In the genomic region with DNA sequence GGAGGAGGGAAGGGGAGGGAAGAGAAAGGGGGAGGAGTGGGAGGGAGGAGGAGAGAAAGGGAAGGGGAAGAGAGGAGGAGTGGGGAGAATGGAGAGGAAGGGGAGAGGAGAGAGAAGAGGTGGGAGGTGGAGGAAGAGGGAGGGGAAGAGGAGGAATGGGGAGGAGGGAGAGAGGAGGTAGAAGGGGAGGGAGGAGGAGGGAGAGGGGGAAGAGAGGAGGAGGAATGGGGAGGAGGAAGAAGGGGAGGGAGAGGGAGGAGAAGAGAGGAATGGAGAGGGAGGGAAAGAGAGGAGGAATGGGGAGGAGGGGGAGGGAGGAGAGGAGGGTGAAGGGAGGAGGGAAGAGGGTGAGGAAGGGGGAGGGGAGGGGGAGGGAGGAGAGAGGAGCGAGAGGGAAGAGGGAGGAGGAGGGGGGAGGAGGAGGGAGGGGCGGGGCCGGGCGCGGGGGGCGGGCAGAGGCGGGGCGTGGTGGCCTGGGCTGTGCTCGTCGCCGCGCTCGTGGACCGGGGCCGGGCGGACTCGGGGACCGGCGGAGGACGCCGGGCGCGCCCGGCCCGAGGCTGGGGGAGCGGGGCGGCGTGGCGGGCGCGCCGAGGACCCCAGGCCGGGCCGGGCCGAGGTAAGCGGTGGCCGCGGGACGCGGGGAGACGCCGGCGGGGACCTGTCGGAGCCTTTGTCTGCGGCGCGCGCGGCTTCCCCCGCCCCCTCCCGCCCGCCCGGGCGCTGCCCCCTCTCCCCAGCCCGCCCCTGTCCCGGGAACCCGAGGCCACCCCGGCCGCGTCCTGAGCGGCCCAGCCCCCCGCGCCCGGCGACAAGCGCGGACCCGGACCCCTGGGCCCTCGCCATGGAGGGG, we compare ENCODE assay signal across 8 cellular contexts. TPM values are rescaled to one million over a fixed set of nuclear protein-coding genes. Genes with fewer than 3 reads are reported as not detected.
A peak's percentile ranks its signal among the peaks of the same experiment; 100 is the strongest.
DNase-seq lines count a peak whose midpoint lies in the region; ATAC-seq and TF ChIP-seq lines count a peak whose summit lies in the region.

A gene with protein sequence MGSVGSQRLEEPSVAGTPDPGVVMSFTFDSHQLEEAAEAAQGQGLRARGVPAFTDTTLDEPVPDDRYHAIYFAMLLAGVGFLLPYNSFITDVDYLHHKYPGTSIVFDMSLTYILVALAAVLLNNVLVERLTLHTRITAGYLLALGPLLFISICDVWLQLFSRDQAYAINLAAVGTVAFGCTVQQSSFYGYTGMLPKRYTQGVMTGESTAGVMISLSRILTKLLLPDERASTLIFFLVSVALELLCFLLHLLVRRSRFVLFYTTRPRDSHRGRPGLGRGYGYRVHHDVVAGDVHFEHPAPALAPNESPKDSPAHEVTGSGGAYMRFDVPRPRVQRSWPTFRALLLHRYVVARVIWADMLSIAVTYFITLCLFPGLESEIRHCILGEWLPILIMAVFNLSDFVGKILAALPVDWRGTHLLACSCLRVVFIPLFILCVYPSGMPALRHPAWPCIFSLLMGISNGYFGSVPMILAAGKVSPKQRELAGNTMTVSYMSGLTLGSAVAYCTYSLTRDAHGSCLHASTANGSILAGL (plus strand): TSS at position 480 of the 853 bp plus-strand sequence. CDS start 4,874 bp downstream, outside the sequence.

- no peak within 1 kb of the TSS for H2AK9ac ChIP-seq in IMR-90 (replicated peaks; ENCODE audit: low read depth, low read length, poor library complexity)

- peak; percentile 90 for ATAC-seq in IMR-90 (ENCODE audit: low read depth)
- peak; percentile 66 to 72 for ATAC-seq in stimulated activated naive B cell treated with anti-CD40 and anti-IgM and Interleukin-4, amounts not matched to agents 10 μg/mL and 1 μg/mL and 100 μg/mL, for 72 hours (replicated peaks)
- no peak for ATAC-seq in HG03432 (IDR thresholded peaks at IDR 0.05; ENCODE audit: unreplicated experiment)

- no peak within 1 kb of the TSS for H2BK20ac ChIP-seq in IMR-90 (ENCODE audit: low read depth, low read length)

- H3K36me3 ChIP-seq in IMR-90 (ENCODE audit: control insufficient read depth, insufficient read depth, low read length) (no peaks in the 10 kb centered on the region), kidney epithelial cell (ENCODE audit: control insufficient read depth, insufficient read depth, low read length) (no peaks in the 10 kb centered on the region)

- DNase-seq in EH (ENCODE audit: low read depth) (peak; percentile 50), IMR-90 (no peak), astrocyte of the spinal cord (ENCODE audit: low read depth, low spot score) (no peak), kidney epithelial cell (ENCODE audit: low read depth) (no peak), CD14-positive monocyte (ENCODE audit: low spot score) (no peak)
- DNase-seq in stimulated activated naive B cell treated with anti-CD40 and anti-IgM and Interleukin-4, amounts not matched to agents 10 μg/mL and 1 μg/mL and 100 μg/mL, for 72 hours = no peak
- no peak for DNase-seq in activated effector memory CD4-positive, alpha-beta T cell treated with Interleukin-2 at 50 U/mL for 16 hours

- dilution Hi-C loops in IMR-90 (cut with HindIII; ENCODE audit: low sequenced_read_pairs, unreplicated experiment) = no loop called here

- peak within 1 kb of the TSS in 1 of 2 donors; percentile 19 for H3K4me3 Mint-ChIP-seq in stimulated activated naive B cell treated with anti-CD40 and anti-IgM and Interleukin-4, amounts not matched to agents 10 μg/mL and 1 μg/mL and 100 μg/mL, for 72 hours
- H3K4me3 Mint-ChIP-seq in CD14-positive monocyte = peak within 1 kb of the TSS in 1 of 2 donors; percentile 35

- H3K27ac Mint-ChIP-seq in stimulated activated naive B cell treated with anti-CD40 and anti-IgM and Interleukin-4, amounts not matched to agents 10 μg/mL and 1 μg/mL and 100 μg/mL, for 72 hours = no peak within 1 kb of the TSS
- no peak within 1 kb of the TSS for H3K27ac Mint-ChIP-seq in CD14-positive monocyte

- no peak for TF ChIP-seq RAD21 in IMR-90 (IDR thresholded peaks at IDR 0.05; ENCODE audit: low read length)

- H3K56ac ChIP-seq in IMR-90 (ENCODE audit: extremely low read depth, insufficient read depth, low read length) = no peak within 1 kb of the TSS

- no peak within 1 kb of the TSS for H2BK5ac ChIP-seq in IMR-90 (ENCODE audit: low read depth, low read length, poor library complexity, severe bottlenecking)

- H3K4me1 ChIP-seq in IMR-90 (ENCODE audit: control insufficient read depth, insufficient read depth, low read length) = no peaks in the 10 kb centered on the region

- 0% methylated on average over 23 of the region's 69 CpGs; no CpG with 5 or more reads in 1 of the 2 experiments for WGBS in IMR-90 (ENCODE audit: extremely low coverage in 2 of 2, insufficient read length in 1 of 2), 2 experiments

- H4K5ac ChIP-seq in IMR-90 (ENCODE audit: low read depth, low read length) = no peak within 1 kb of the TSS

- no peaks in the 10 kb centered on the region for H3K9me3 ChIP-seq in IMR-90 (ENCODE audit: control insufficient read depth, insufficient read depth, low read length)

- TF ChIP-seq CTCF in IMR-90 (conservative IDR thresholded peaks at IDR 0.05; ENCODE audit: low read depth, low read length) (no peak), astrocyte of the spinal cord (IDR thresholded peaks at IDR 0.05; ENCODE audit: low read depth, low read length) (no peak), kidney epithelial cell (IDR thresholded peaks at IDR 0.05; ENCODE audit: insufficient read depth, low read length, poor library complexity, severe bottlenecking) (no peak), CD14-positive monocyte (IDR thresholded peaks at IDR 0.05) (no peak)

- H3K4me3 ChIP-seq in IMR-90 (ENCODE audit: insufficient read depth, low read depth, low read length) (peak within 1 kb of the TSS; percentile 40), astrocyte of the spinal cord (ENCODE audit: low read depth, low read length) (peak within 1 kb of the TSS; percentile 27), kidney epithelial cell (ENCODE audit: low read depth, low read length) (peak within 1 kb of the TSS; percentile 37)

- H4K20me1 ChIP-seq in IMR-90 (ENCODE audit: insufficient read depth, low read length) = 0 out of 2 replicates have a peak, but pooled peaks cover 5% of the 10 kb centered on the region

- no peaks in the 10 kb centered on the region for H3K9me3 Mint-ChIP-seq in stimulated activated naive B cell treated with anti-CD40 and anti-IgM and Interleukin-4, amounts not matched to agents 10 μg/mL and 1 μg/mL and 100 μg/mL, for 72 hours
- H3K9me3 Mint-ChIP-seq in CD14-positive monocyte = peaks cover 0 to 3% (median 0%) of the 10 kb centered on the region in 7 donors

- no peaks in the 10 kb centered on the region for H3K9me1 ChIP-seq in IMR-90 (ENCODE audit: insufficient read depth, low read length)

- no peaks in the 10 kb centered on the region for H3K79me1 ChIP-seq in IMR-90 (ENCODE audit: low read depth in 1 of 2, low read length in 2 of 2)

- H3K27me3 Mint-ChIP-seq in stimulated activated naive B cell treated with anti-CD40 and anti-IgM and Interleukin-4, amounts not matched to agents 10 μg/mL and 1 μg/mL and 100 μg/mL, for 72 hours = peaks cover 23 to 41% of the 10 kb centered on the region in 2 donors
- H3K27me3 Mint-ChIP-seq in CD14-positive monocyte (ENCODE audit: low read depth in 3 of 3) = peaks cover 11 to 55% (median 30%) of the 10 kb centered on the region in 3 donors

- peak within 1 kb of the TSS; percentile 36; the same call in 1 of the 2 replicates for H3K4me2 ChIP-seq in IMR-90 (ENCODE audit: low read depth, low read length)

- in situ Hi-C loops in IMR-90 (cut with MboI; ENCODE audit: low sequenced_read_pairs) (no loop called here), astrocyte of the spinal cord (cut with HindIII; ENCODE audit: low sequenced_read_pairs) (no loop called here)

- intact Hi-C loops in IMR-90 (cut with micrococcal nuclease) (no loop called here), CD14-positive monocyte (cut with micrococcal nuclease) (no loop called here)

- no peak within 1 kb of the TSS for H3K4ac ChIP-seq in IMR-90 (ENCODE audit: low read depth, low read length)

- H3K4me1 Mint-ChIP-seq in stimulated activated naive B cell treated with anti-CD40 and anti-IgM and Interleukin-4, amounts not matched to agents 10 μg/mL and 1 μg/mL and 100 μg/mL, for 72 hours = peaks cover 0 to 2% of the 10 kb centered on the region in 2 donors
- H3K4me1 Mint-ChIP-seq in CD14-positive monocyte = no peaks in the 10 kb centered on the region

- peak within 1 kb of the TSS; percentile 67 for H2AFZ ChIP-seq in IMR-90 (replicated peaks; ENCODE audit: low read length, poor library complexity)

- CTCF ChIA-PET in IMR-90 (lab: Yijun Ruan, JAX) = no interaction called here

- no TSS peak for BruUV-seq in IMR-90 (replicated peaks; lab: Mats Ljungman, UMichigan)

- H2AK5ac ChIP-seq in IMR-90 (ENCODE audit: low read depth, low read length) = no peak within 1 kb of the TSS

- POLR2A ChIA-PET in IMR-90 (lab: Charles Lee; ENCODE audit: unreplicated experiment) = no interaction called here

- no peak within 1 kb of the TSS for H3K9ac ChIP-seq in IMR-90 (ENCODE audit: low read depth, low read length)

- no peak within 1 kb of the TSS; the same call in 2 of the 3 replicates for H2BK15ac ChIP-seq in IMR-90 (ENCODE audit: low read depth, low read length)

- no peak within 1 kb of the TSS for H4K91ac ChIP-seq in IMR-90 (ENCODE audit: insufficient read depth, low read depth, low read length)

- no peaks in the 10 kb centered on the region for H3K36me3 Mint-ChIP-seq in stimulated activated naive B cell treated with anti-CD40 and anti-IgM and Interleukin-4, amounts not matched to agents 10 μg/mL and 1 μg/mL and 100 μg/mL, for 72 hours
- H3K36me3 Mint-ChIP-seq in CD14-positive monocyte = peaks cover 0 to 3% of the 10 kb centered on the region in 2 donors

- TF ChIP-seq POLR2A in IMR-90 (IDR thresholded peaks at IDR 0.05; ENCODE audit: low read depth, low read length) = no peak

- H3K18ac ChIP-seq in IMR-90 (ENCODE audit: low read depth, low read length) = peak within 1 kb of the TSS; percentile 16; the same call in 1 of the 2 replicates

- 0 out of 4 replicates have a peak within 1 kb of the TSS, but pooled peaks of 1 of the 2 experiments have one; percentile 9 for H4K8ac ChIP-seq in IMR-90 (ENCODE audit: low read depth in 2 of 2, low read length in 2 of 2)

- no peak within 1 kb of the TSS for H3K27ac ChIP-seq in IMR-90 (ENCODE audit: insufficient read depth, low read length)

- H2BK120ac ChIP-seq in IMR-90 (ENCODE audit: low read depth, low read length) = no peak within 1 kb of the TSS

- H3K23ac ChIP-seq in IMR-90 (ENCODE audit: low read depth, low read length) = no peak within 1 kb of the TSS

- no peak within 1 kb of the TSS for H3K14ac ChIP-seq in IMR-90 (replicated peaks; ENCODE audit: low read depth, low read length)

- H3K27me3 ChIP-seq in IMR-90 (ENCODE audit: control insufficient read depth, insufficient read depth, low read length) = peaks cover 3% of the 10 kb centered on the region
- H3K27me3 ChIP-seq in kidney epithelial cell (ENCODE audit: control insufficient read depth, insufficient read depth, low read length) = peaks cover 6% of the 10 kb centered on the region

TF ChIP-seq in IMR-90, 13 proteins besides CTCF, POLR2A, EP300 and RAD21 (continues in another document):
- peak; percentile 16; the same call in 1 of the 2 replicates for TF ChIP-seq MAZ (IDR thresholded peaks at IDR 0.05; ENCODE audit: borderline replicate concordance, low read depth, low read length)

RNA-seq across cellular contexts. Expression of the gene that starts here (rescaled TPM):
- total RNA-seq in IMR-90 (2012; rRNA removed) = 2.3 and 2.5 TPM in 2 replicates
- polyA plus RNA-seq in IMR-90 (2012; rRNA removed) = 7.6 and 10.4 TPM in 2 replicates
- 4.7 and 12.8 TPM in 2 replicates for polyA plus RNA-seq in IMR-90 (2012; cell fraction: cytosol; rRNA removed)
- 9.8 and 25.0 TPM in 2 replicates for polyA plus RNA-seq in IMR-90 (2012; cell fraction: nucleus; rRNA removed; ENCODE audit: low replicate concordance)
- total RNA-seq in kidney epithelial cell = 6.1 and 6.5 TPM in 2 replicates
- polyA plus RNA-seq in CD14-positive monocyte = under 1 TPM; 0.21 to 0.26 TPM
